Comparison of ENCODE assay signal across 11 cellular contexts in the genomic region with DNA sequence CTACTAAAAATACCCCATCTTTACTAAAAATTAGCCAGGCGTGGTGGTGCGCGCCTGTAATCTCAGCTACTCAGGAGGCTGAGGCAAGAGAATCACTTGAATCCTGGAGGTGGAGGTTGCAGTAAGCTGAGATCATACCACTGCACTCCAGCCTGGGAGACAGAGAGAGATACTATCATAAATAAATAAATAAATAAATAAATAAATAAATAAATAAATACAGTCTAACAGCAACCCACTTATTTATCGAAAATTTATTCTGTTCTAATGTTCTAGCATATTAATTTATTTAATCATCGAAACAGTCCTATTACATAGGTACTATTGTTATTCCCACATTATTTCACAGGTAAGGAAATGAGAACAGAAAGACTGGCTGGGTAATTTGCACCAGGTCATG. TPM values are rescaled to one million over a fixed set of nuclear protein-coding genes. Genes with fewer than 3 reads are reported as not detected.
"Had no signal": no experiment of that assay in that cellular context is flagged by ENCODE, and none has a peak within 500 bp of the region (broad histone marks: within the 10 kb centered on the region; RNA-seq: fewer than 3 reads in every experiment).

No MANE protein-coding gene starts in this region.

- H3K9me3 ChIP-seq: HAP-1 had no signal

- DNase-seq: GM23248, GOT3, H7, H9, HCEC 1CT, HFFc6 had no signal

- FAIRE-seq: H1, H54 had no signal

- H3K4me2 ChIP-seq: GM23338 had no signal

- H3K4me3 ChIP-seq: GM23248, GM23338, HAP-1 had no signal

- ATAC-seq: GM23338, HCT116 had no signal

- H3K27ac ChIP-seq: GM23248 had no signal

- H3K36me3 ChIP-seq: HAP-1 had no signal

RNA-seq across cellular contexts. Expression of gene TXK, which starts 18.2 kb away (rescaled TPM):
- polyA plus RNA-seq: GM23248, H1 had no signal
